In the genomic region with DNA sequence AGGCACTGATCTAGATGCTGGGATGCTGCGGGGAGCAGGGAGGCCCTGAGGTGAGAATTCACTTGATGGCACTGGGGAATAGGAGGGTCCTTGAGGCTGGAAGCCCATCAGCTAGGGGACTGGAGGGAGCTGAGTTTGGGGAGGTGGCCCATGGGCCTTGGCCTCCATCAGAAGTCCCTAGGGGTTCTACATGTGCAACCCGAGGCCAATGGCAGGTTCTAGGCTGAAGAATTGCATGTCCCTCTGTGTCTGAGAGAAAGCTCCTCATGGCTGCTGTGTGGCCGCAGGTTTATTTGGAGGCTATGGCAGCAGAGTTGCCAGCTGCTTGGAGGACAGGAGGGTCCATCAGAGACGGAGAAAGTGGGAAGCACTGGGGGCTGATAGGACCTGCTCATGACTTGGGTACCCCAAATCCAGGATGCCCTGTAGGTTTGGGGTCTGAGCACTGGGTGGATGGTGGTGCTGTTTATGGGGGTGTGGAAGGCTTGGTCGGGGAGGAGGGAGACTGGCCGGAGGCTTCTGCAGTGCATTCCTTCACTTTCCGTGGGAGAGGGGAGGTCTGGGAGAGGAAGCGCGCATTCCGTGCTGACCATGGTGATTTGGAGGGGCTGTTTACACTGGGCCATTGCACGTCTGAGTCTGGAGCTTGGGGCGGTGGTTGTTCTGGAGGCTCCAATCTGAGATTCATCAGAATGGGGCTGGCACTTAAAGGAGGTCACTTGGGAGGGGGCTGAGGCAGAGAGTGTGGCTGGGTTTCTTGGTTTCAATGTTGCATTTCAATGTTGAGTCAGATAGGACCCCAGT, we compare ENCODE assay signal across 20 cellular contexts. TPM values are rescaled to one million over a fixed set of nuclear protein-coding genes. Genes with fewer than 3 reads are reported as not detected.
"Had no signal": no experiment of that assay in that cellular context is flagged by ENCODE, and none has a peak within 500 bp of the region (broad histone marks: within the 10 kb centered on the region; RNA-seq: fewer than 3 reads in every experiment).

No MANE protein-coding gene starts in this region.

- ATAC-seq: natural killer cell, right lobe of liver, WTC11 had no signal

- DNase-seq: activated CD8-positive, alpha-beta memory T cell treated with anti-CD3 and anti-CD28 coated beads, Interleukin-2, amount 50 U/mL, for 4 hours; activated naive CD4-positive, alpha-beta T cell treated with anti-CD3 and anti-CD28 coated beads, Interleukin-2, amount 10 ng/mL, durations not matched to agents 7 days and 5 days; activated T-cell treated with anti-CD3 and anti-CD28 coated beads, Interleukin-2, amount 50 U/mL, for 48 hours; amygdala; effector CD4-positive, alpha-beta T cell; hippocampal formation; kidney glomerular epithelial cell; left ventricle myocardium superior; mammary epithelial cell; midbrain; natural killer cell; nucleus accumbens; small intestine; stimulated activated CD4-positive, alpha-beta T cell treated with anti-CD3 and anti-CD28 coated beads, Interleukin-4, amount 100 ng/mL, for 24 hours; stimulated activated naive CD4-positive, alpha-beta T cell treated with Interleukin-2 at 50 U/mL for 16 hours; T-helper 1 cell had no signal

- H3K36me3 ChIP-seq: right lobe of liver had no signal

- H3K27ac ChIP-seq: right lobe of liver had no signal

- H3K4me1 ChIP-seq: right lobe of liver had no signal

- H3K9me3 Mint-ChIP-seq: activated naive CD4-positive, alpha-beta T cell treated with anti-CD3 and anti-CD28 coated beads, Interleukin-2, amount 10 ng/mL, durations not matched to agents 7 days and 5 days; dendritic cell treated with granulocyte-macrophage colony-stimulating factor and Interleukin-4, amounts not matched to agents 40 ng/mL and 50 ng/mL, for 4 days; natural killer cell; WTC11 had no signal

- H3K4me3 Mint-ChIP-seq: activated naive CD4-positive, alpha-beta T cell treated with anti-CD3 and anti-CD28 coated beads, Interleukin-2, amount 10 ng/mL, durations not matched to agents 7 days and 5 days; dendritic cell treated with granulocyte-macrophage colony-stimulating factor and Interleukin-4, amounts not matched to agents 40 ng/mL and 50 ng/mL, for 4 days; natural killer cell; WTC11 had no signal

- H3K27ac Mint-ChIP-seq: activated naive CD4-positive, alpha-beta T cell treated with anti-CD3 and anti-CD28 coated beads, Interleukin-2, amount 10 ng/mL, durations not matched to agents 7 days and 5 days; dendritic cell treated with granulocyte-macrophage colony-stimulating factor and Interleukin-4, amounts not matched to agents 40 ng/mL and 50 ng/mL, for 4 days; natural killer cell; WTC11 had no signal

- H3K9me3 ChIP-seq: right lobe of liver had no signal

- H3K36me3 Mint-ChIP-seq: activated naive CD4-positive, alpha-beta T cell treated with anti-CD3 and anti-CD28 coated beads, Interleukin-2, amount 10 ng/mL, durations not matched to agents 7 days and 5 days; natural killer cell; WTC11 had no signal

- H3K4me3 ChIP-seq: right lobe of liver had no signal

- H3K4me1 Mint-ChIP-seq: activated naive CD4-positive, alpha-beta T cell treated with anti-CD3 and anti-CD28 coated beads, Interleukin-2, amount 10 ng/mL, durations not matched to agents 7 days and 5 days; natural killer cell had no signal

RNA-seq across cellular contexts. Expression of a gene that starts 24.7 kb away (rescaled TPM):
- total RNA-seq: chondrocyte, natural killer cell had no signal
